22 cellular contexts compared by ENCODE assay signal in genomic region chr17:75019710-75020109, GRCh38. TPM values are rescaled to one million over a fixed set of nuclear protein-coding genes. Genes with fewer than 3 reads are reported as not detected.
DNase-seq lines count a peak whose midpoint lies in the region; ATAC-seq and TF ChIP-seq lines count a peak whose summit lies in the region.
"Had no signal": no experiment of that assay in that cellular context is flagged by ENCODE, and none has a peak within 500 bp of the region (broad histone marks: within the 10 kb centered on the region; RNA-seq: fewer than 3 reads in every experiment).

No MANE protein-coding gene starts in this region.

- H3K4me1 ChIP-seq in SJCRH30, result no peaks in the 10 kb centered on the region

- H3K36me3 ChIP-seq in WERI-Rb-1 (peaks cover 27% of the 10 kb centered on the region), SJCRH30 (peaks cover 25% of the 10 kb centered on the region)

- H3K9me3 ChIP-seq in WERI-Rb-1 (ENCODE audit: severe bottlenecking), result no peaks in the 10 kb centered on the region
- no peaks in the 10 kb centered on the region for H3K9me3 ChIP-seq in SJCRH30 (replicated peaks)
- H3K9me3 ChIP-seq: MG63 had no signal

- no peak for ATAC-seq in GM18511 (IDR thresholded peaks at IDR 0.05; ENCODE audit: unreplicated experiment)
- ATAC-seq: PC-3 had no signal

- H3K4me3 ChIP-seq in WERI-Rb-1 (ENCODE audit: low read depth, low read length), result peak overlapping the region; percentile 13
- H3K4me3 ChIP-seq in SJCRH30, result no peak overlapping the region
- H3K4me3 ChIP-seq: MG63 had no signal

- H3K27ac ChIP-seq in C4-2B (peak overlapping the region; percentile 75), WERI-Rb-1 (peak overlapping the region; percentile 75), layer of hippocampus (ENCODE audit: low read depth, low read length) (peak overlapping the region; percentile 89), SJCRH30 (no peak overlapping the region)
- H3K27ac ChIP-seq: 22Rv1, HL-60 had no signal

- TF ChIP-seq CTCF in C4-2B (conservative IDR thresholded peaks at IDR 0.05) (no peak), WERI-Rb-1 (IDR thresholded peaks at IDR 0.05; ENCODE audit: low read depth, low read length) (no peak)

- DNase-seq in WERI-Rb-1, result peak; percentile 32
- DNase-seq in putamen (ENCODE audit: low spot score), result peak; percentile 36
- DNase-seq in glomerular visceral epithelial cell (ENCODE audit: extremely low spot score), result no peak
- no peak for DNase-seq in HUDEP-2 (lab: John Stamatoyannopoulos, UW; ENCODE audit: unreplicated experiment in 76 of 76)
- no peak for DNase-seq in SJCRH30
- DNase-seq: AML-193, DMS 273 treated with DMSO at 0.1 percent for 48 hours, DND-41, H7, IMR-90, MG63, NCI-H1092 treated with DMSO at 0.1 percent for 48 hours, NCI-H1694 treated with DMSO at 0.1 percent for 48 hours, NCI-H226, NCI-H524, PC-3, SIG-M5 had no signal

- H3K27me3 ChIP-seq in WERI-Rb-1 (ENCODE audit: insufficient read depth, low read depth, severe bottlenecking), result no peaks in the 10 kb centered on the region
- H3K27me3 ChIP-seq in layer of hippocampus (ENCODE audit: control insufficient read depth, insufficient read depth, low read length), result no peaks in the 10 kb centered on the region
- no peaks in the 10 kb centered on the region for H3K27me3 ChIP-seq in SJCRH30
- H3K27me3 ChIP-seq: MG63 had no signal

RNA-seq across cellular contexts. Expression of gene MRPL58, which starts 7.2 kb away (rescaled TPM):
- total RNA-seq in SJCRH30 (2014; rRNA removed; shearing (Covaris generic)), result 39.6 and 39.8 TPM in 2 replicates

RNA-seq across cellular contexts. Expression of gene ATP5PD, which starts 27.1 kb away (rescaled TPM):
- 337 and 350 TPM in 2 replicates for total RNA-seq in SJCRH30 (2014; rRNA removed; shearing (Covaris generic))

RNA-seq across cellular contexts. Expression of gene KCTD2, which starts 27.3 kb away (rescaled TPM):
- total RNA-seq in SJCRH30 (2014; rRNA removed; shearing (Covaris generic)), result 34.4 and 34.5 TPM in 2 replicates

RNA-seq across cellular contexts. Expression of gene CDR2L, which starts 32.3 kb away (rescaled TPM):
- total RNA-seq in SJCRH30 (2014; rRNA removed; shearing (Covaris generic)), result 10.9 and 11.3 TPM in 2 replicates

RNA-seq across cellular contexts. Expression of gene HID1, which starts 47.2 kb away (rescaled TPM):
- total RNA-seq in SJCRH30 (2014; rRNA removed; shearing (Covaris generic)), result 0.71 and 1.7 TPM in 2 replicates

Comparison
In these comparisons a context has a peak if more than half of its experiments do, and no peak if none do; other contexts are left out.
1. DNase-seq: peak in WERI-Rb-1 (single experiment) and putamen (single experiment); none in glomerular visceral epithelial cell (single experiment), HUDEP-2 (0 of 76) and SJCRH30 (0 of 2).